In the genomic region with DNA sequence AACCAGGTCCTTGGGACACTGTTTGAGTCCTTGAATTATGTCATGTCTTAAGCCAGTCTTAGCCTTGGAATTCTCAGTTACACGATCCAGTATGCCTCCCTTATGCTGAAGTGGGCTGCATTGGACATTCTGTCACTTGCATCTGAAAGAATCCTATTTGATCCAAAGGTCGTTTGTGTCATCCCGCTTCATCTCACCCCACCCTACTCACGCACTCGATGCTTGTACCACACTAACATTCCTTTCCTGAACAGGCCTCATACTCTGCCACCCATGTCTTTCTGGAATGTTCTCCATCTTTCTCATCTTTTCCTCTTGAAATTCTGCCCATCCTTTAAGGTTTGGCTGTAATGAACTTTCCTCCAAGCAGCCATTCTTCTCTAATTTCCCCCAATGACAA, we compare ENCODE assay signal across 19 cellular contexts.
"Had no signal": no experiment of that assay in that cellular context is flagged by ENCODE, and none has a peak within 500 bp of the region (broad histone marks: within the 10 kb centered on the region; RNA-seq: fewer than 3 reads in every experiment).

No MANE protein-coding gene starts in this region.

- H3K9me3 Mint-ChIP-seq: central memory CD8-positive, alpha-beta T cell; naive thymus-derived CD4-positive, alpha-beta T cell; stimulated activated memory B cell treated with anti-CD40 and anti-IgM and Interleukin-4, amounts not matched to agents 10 μg/mL and 1 μg/mL and 100 μg/mL, for 72 hours; stimulated activated naive CD8-positive, alpha-beta T cell treated with anti-CD3 and anti-CD28 coated beads, Interleukin-15, Interleukin-2, amounts not matched to agents 100 ng/mL and 50 ng/mL, for 24 hours had no signal

- H3K27ac Mint-ChIP-seq: stimulated activated memory B cell treated with anti-CD40 and anti-IgM and Interleukin-4, amounts not matched to agents 10 μg/mL and 1 μg/mL and 100 μg/mL, for 72 hours; stimulated activated naive CD8-positive, alpha-beta T cell treated with anti-CD3 and anti-CD28 coated beads, Interleukin-15, Interleukin-2, amounts not matched to agents 100 ng/mL and 50 ng/mL, for 24 hours had no signal

- DNase-seq: cortex of kidney; dorsolateral prefrontal cortex; effector CD8-positive, alpha-beta T cell; gastrocnemius medialis; heart right ventricle; left ventricle myocardium inferior; mesendoderm; naive thymus-derived CD4-positive, alpha-beta T cell; posterior cingulate gyrus; stimulated activated CD4-positive, alpha-beta T cell treated with anti-CD3 and anti-CD28 coated beads, Interleukin-4, amount 100 ng/mL, for 24 hours; uterus had no signal

- H3K27ac ChIP-seq: dorsolateral prefrontal cortex, gastrocnemius medialis, heart right ventricle, left ventricle myocardium inferior, neutrophil had no signal

- H3K4me3 Mint-ChIP-seq: central memory CD8-positive, alpha-beta T cell; naive thymus-derived CD4-positive, alpha-beta T cell; stimulated activated memory B cell treated with anti-CD40 and anti-IgM and Interleukin-4, amounts not matched to agents 10 μg/mL and 1 μg/mL and 100 μg/mL, for 72 hours; stimulated activated naive CD8-positive, alpha-beta T cell treated with anti-CD3 and anti-CD28 coated beads, Interleukin-15, Interleukin-2, amounts not matched to agents 100 ng/mL and 50 ng/mL, for 24 hours had no signal

- H3K9me3 ChIP-seq: gastrocnemius medialis, heart right ventricle, left ventricle myocardium inferior, neutrophil, tibial nerve, uterus had no signal

- H3K4me3 ChIP-seq: dorsolateral prefrontal cortex, gastrocnemius medialis, heart right ventricle, left ventricle myocardium inferior, lung, smooth muscle cell, tibial nerve, uterus had no signal

- H3K4me1 Mint-ChIP-seq: central memory CD8-positive, alpha-beta T cell; stimulated activated memory B cell treated with anti-CD40 and anti-IgM and Interleukin-4, amounts not matched to agents 10 μg/mL and 1 μg/mL and 100 μg/mL, for 72 hours had no signal

- ATAC-seq: esophagus mucosa; gastrocnemius medialis; heart right ventricle; naive thymus-derived CD4-positive, alpha-beta T cell; stimulated activated memory B cell treated with anti-CD40 and anti-IgM and Interleukin-4, amounts not matched to agents 10 μg/mL and 1 μg/mL and 100 μg/mL, for 72 hours had no signal

- H3K36me3 ChIP-seq: gastrocnemius medialis, left ventricle myocardium inferior, neutrophil, uterus had no signal

- H3K27me3 Mint-ChIP-seq: central memory CD8-positive, alpha-beta T cell; naive thymus-derived CD4-positive, alpha-beta T cell; stimulated activated memory B cell treated with anti-CD40 and anti-IgM and Interleukin-4, amounts not matched to agents 10 μg/mL and 1 μg/mL and 100 μg/mL, for 72 hours; stimulated activated naive CD8-positive, alpha-beta T cell treated with anti-CD3 and anti-CD28 coated beads, Interleukin-15, Interleukin-2, amounts not matched to agents 100 ng/mL and 50 ng/mL, for 24 hours had no signal

- H3K27me3 ChIP-seq: dorsolateral prefrontal cortex, gastrocnemius medialis, heart right ventricle, neutrophil, tibial nerve, uterus had no signal

- H3K4me1 ChIP-seq: uterus had no signal
